Comparison of ENCODE assay signal across 8 cellular contexts in genomic region chr7:99459087-99459486, GRCh38. TPM values are rescaled to one million over a fixed set of nuclear protein-coding genes. Genes with fewer than 3 reads are reported as not detected.
A peak's percentile ranks its signal among the peaks of the same experiment; 100 is the strongest.
DNase-seq lines count a peak whose midpoint lies in the region; ATAC-seq and TF ChIP-seq lines count a peak whose summit lies in the region.

No MANE protein-coding gene starts in this region.

- TF ChIP-seq EP300 in transverse colon (IDR thresholded peaks at IDR 0.05; ENCODE audit: low read depth) = no peak

- peak; percentile 21 for DNase-seq in left cardiac atrium
- DNase-seq in heart right ventricle = no peak
- DNase-seq in RPMI7951 (ENCODE audit: low read depth) = peak; percentile 25
- no peak for DNase-seq in effector memory CD8-positive, alpha-beta T cell
- DNase-seq in transverse colon = no peak
- no peak for DNase-seq in H4 (ENCODE audit: low spot score)
- no peak for DNase-seq in NCI-H128 (lab: John Stamatoyannopoulos, UW; ENCODE audit: unreplicated experiment)

- H3K27me3 Mint-ChIP-seq in effector memory CD8-positive, alpha-beta T cell = no peaks in the 10 kb centered on the region

- peak in 3 of 9 donors; percentile 15 to 31 (median 16) for TF ChIP-seq CTCF in heart right ventricle (IDR thresholded peaks at IDR 0.05)
- TF ChIP-seq CTCF in transverse colon (IDR thresholded peaks at IDR 0.05) = peak in 3 of 5 experiments; percentile 17 to 28 (median 21)

- H3K9me3 Mint-ChIP-seq in effector memory CD8-positive, alpha-beta T cell = no peaks in the 10 kb centered on the region

- H3K9me3 ChIP-seq in heart right ventricle (no peaks in the 10 kb centered on the region), transverse colon (no peaks in the 10 kb centered on the region)

- H3K27me3 ChIP-seq in heart right ventricle = no peaks in the 10 kb centered on the region
- no peaks in the 10 kb centered on the region for H3K27me3 ChIP-seq in transverse colon

- no peak for TF ChIP-seq POLR2A in transverse colon (IDR thresholded peaks at IDR 0.05)

- H3K27ac ChIP-seq in heart right ventricle (no peak overlapping the region), transverse colon (no peak overlapping the region)

- H3K4me1 ChIP-seq in heart right ventricle = peaks cover 0 to 51% (median 33%) of the 10 kb centered on the region in 9 donors
- H3K4me1 ChIP-seq in transverse colon = peaks cover 4 to 14% (median 5%) of the 10 kb centered on the region in 4 donors

- in situ Hi-C loops in transverse colon (cut with MboI; ENCODE audit: low pct_ligation_motif_present in 1 of 4, low pct_unique_long_range_greater_than_20kb in 1 of 4, low sequenced_read_pairs in 3 of 4) = no loop called here

- ATAC-seq in left cardiac atrium (no peak), heart right ventricle (no peak), HG03097 (IDR thresholded peaks at IDR 0.05; ENCODE audit: low FRiP score, unreplicated experiment) (no peak)
- peak; percentile 64 for ATAC-seq in effector memory CD8-positive, alpha-beta T cell (replicated peaks)

- peaks cover 36% of the 10 kb centered on the region for H3K36me3 Mint-ChIP-seq in effector memory CD8-positive, alpha-beta T cell (ENCODE audit: insufficient read depth)

- H3K4me3 Mint-ChIP-seq in effector memory CD8-positive, alpha-beta T cell = no peak overlapping the region

- intact Hi-C loops in left cardiac atrium (cut with DNase I) = no loop called here
- intact Hi-C loops in heart right ventricle (cut with DNase I) = no loop called here
- intact Hi-C loops in transverse colon (cut with DNase I; ENCODE audit: low total_unique reads) = no loop called here

- 89 to 92% methylated on average over 8 of the region's 8 CpGs for WGBS in heart right ventricle, 2 donors
- 82% methylated on average over 8 of the region's 8 CpGs; no CpG with 5 or more reads in 1 of the 2 donors for WGBS in transverse colon (ENCODE audit: low coverage in 1 of 2), 2 donors

- peaks cover 22 to 27% of the 10 kb centered on the region in 2 donors for H3K4me1 Mint-ChIP-seq in effector memory CD8-positive, alpha-beta T cell (ENCODE audit: low read depth in 2 of 2)

- H3K4me3 ChIP-seq in heart right ventricle (no peak overlapping the region), transverse colon (no peak overlapping the region)

- H3K27ac Mint-ChIP-seq in effector memory CD8-positive, alpha-beta T cell = no peak overlapping the region

- H3K36me3 ChIP-seq in heart right ventricle = peaks cover 0 to 91% (median 18%) of the 10 kb centered on the region in 9 donors
- H3K36me3 ChIP-seq in transverse colon = peaks cover 0 to 24% (median 10%) of the 10 kb centered on the region in 4 donors

RNA-seq across cellular contexts. Expression of gene ATP5MF, which starts 6.9 kb away (rescaled TPM):
- total RNA-seq in left cardiac atrium (100 to 1,000 TPM; 617 to 633 TPM), heart right ventricle (100 to 1,000 TPM; 571 to 924 (median 746) TPM), transverse colon (1,000 to 10,000 TPM in 1 of 4 donors, 100 to 1,000 TPM in 2, 10 to 100 TPM in 1; 61.3 to 1,017 (median 295) TPM)
- polyA plus RNA-seq in heart right ventricle = 1,000 to 10,000 TPM; 2,534 to 4,161 TPM
- total RNA-seq in RPMI7951 (2014; rRNA removed; shearing (Covaris generic)) = 2,749 and 4,266 TPM in 2 replicates
- total RNA-seq in H4 (2014; rRNA removed; shearing (Covaris generic)) = 1,624 and 1,916 TPM in 2 replicates

RNA-seq across cellular contexts. Expression of gene ZNF789, which starts 13.6 kb away (rescaled TPM):
- total RNA-seq in left cardiac atrium (1 to 10 TPM; 2.9 to 3.2 TPM), heart right ventricle (1 to 10 TPM; 1.7 to 5.6 (median 3.7) TPM), transverse colon (10 to 100 TPM; 17.2 to 30.7 (median 20.1) TPM)
- polyA plus RNA-seq in heart right ventricle = 10 to 100 TPM in 1 of 2 donors, 1 to 10 TPM in 1; 2.5 to 10.9 TPM
- total RNA-seq in RPMI7951 (2014; rRNA removed; shearing (Covaris generic)) = 7.2 and 7.7 TPM in 2 replicates
- total RNA-seq in H4 (2014; rRNA removed; shearing (Covaris generic)) = 2.0 and 2.7 TPM in 2 replicates

RNA-seq across cellular contexts. Expression of gene CPSF4, which starts 20.3 kb away (rescaled TPM):
- total RNA-seq in left cardiac atrium (10 to 100 TPM; 18.2 to 18.8 TPM), heart right ventricle (10 to 100 TPM; 12.6 to 21.7 (median 15.7) TPM), transverse colon (10 to 100 TPM; 20.7 to 65.5 (median 24.8) TPM)
- polyA plus RNA-seq in heart right ventricle = 10 to 100 TPM; 19.7 to 20.7 TPM
- total RNA-seq in RPMI7951 (2014; rRNA removed; shearing (Covaris generic)) = 21.7 and 22.6 TPM in 2 replicates
- total RNA-seq in H4 (2014; rRNA removed; shearing (Covaris generic)) = 30.5 and 32.6 TPM in 2 replicates

RNA-seq across cellular contexts. Expression of gene PTCD1, which starts 20.5 kb away (rescaled TPM):
- total RNA-seq in left cardiac atrium (1 to 10 TPM; 2.6 to 2.8 TPM), heart right ventricle (1 to 10 TPM; 2.7 to 4.8 (median 3.1) TPM), transverse colon (10 to 100 TPM in 1 of 4 donors, 1 to 10 TPM in 3; 1.8 to 38.2 (median 5.5) TPM)
- polyA plus RNA-seq in heart right ventricle = 1 to 10 TPM; 2.4 to 3.2 TPM
- total RNA-seq in RPMI7951 (2014; rRNA removed; shearing (Covaris generic)) = 4.4 and 4.9 TPM in 2 replicates
- 3.5 and 4.8 TPM in 2 replicates for total RNA-seq in H4 (2014; rRNA removed; shearing (Covaris generic))

RNA-seq across cellular contexts. Expression of gene ZNF394, which starts 41.0 kb away (rescaled TPM):
- 10 to 100 TPM; 17.3 to 19.6 TPM for total RNA-seq in left cardiac atrium
- 10 to 100 TPM; 14.1 to 20.2 (median 16.0) TPM for total RNA-seq in heart right ventricle
- 10 to 100 TPM; 10.8 to 23.6 TPM for polyA plus RNA-seq in heart right ventricle
- total RNA-seq in RPMI7951 (2014; rRNA removed; shearing (Covaris generic)) = 15.9 and 19.2 TPM in 2 replicates
- 10 to 100 TPM; 24.5 to 48.7 (median 38.5) TPM for total RNA-seq in transverse colon
- total RNA-seq in H4 (2014; rRNA removed; shearing (Covaris generic)) = 17.0 and 20.8 TPM in 2 replicates

Comparison
In these comparisons a context has a peak if more than half of its experiments do, and no peak if none do; other contexts are left out.
1. DNase-seq: peak in left cardiac atrium (single experiment) and RPMI7951 (single experiment); none in heart right ventricle (0 of 2), effector memory CD8-positive, alpha-beta T cell (0 of 3), transverse colon (single experiment), H4 (single experiment) and NCI-H128 (single experiment).